In the genomic region with DNA sequence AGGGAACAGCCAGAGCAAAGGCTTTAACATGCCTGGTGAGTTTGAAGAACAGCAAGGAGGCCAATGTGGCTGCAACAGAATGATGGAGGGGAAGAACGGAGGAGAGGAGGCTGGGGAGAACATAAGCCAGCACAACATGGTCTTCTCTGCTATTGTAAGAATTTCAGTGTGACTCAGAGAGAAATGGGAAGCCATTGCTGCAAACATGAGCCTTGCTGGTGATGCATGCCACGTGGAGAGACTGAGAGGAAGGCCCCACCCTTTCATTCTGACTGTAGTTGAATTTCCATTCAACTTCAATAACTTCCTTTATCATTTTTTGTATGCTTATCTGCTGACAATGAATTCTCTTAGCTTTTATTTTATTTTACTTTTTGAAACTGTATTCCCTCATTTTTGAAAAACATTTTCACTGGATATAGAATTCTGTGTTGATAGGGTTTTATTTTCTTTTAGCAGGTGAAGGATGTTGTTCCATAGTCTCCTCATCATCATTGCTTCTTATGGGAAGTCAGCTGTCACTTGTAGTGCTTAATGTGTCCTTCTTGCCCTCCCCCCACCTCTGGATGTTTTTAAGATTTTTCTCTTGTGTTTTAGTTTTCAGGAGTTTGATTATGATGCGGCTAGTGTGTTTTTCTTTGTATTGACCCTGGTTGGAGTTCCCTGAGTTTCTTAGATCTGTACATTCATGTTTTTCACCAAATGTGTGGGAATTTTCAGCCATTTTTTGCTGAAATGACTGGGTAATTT, we compare ENCODE assay signal across 2 cellular contexts.
TF ChIP-seq lines count a peak whose summit lies in the region.

No MANE protein-coding gene starts in this region.

TF ChIP-seq in Ishikawa, 13 proteins besides CTCF, POLR2A, EP300 and RAD21 (continued from another document):
- TF ChIP-seq FOXM1 (IDR thresholded peaks at IDR 0.05; ENCODE audit: borderline replicate concordance, low read depth) = no peak
- no peak for TF ChIP-seq YY1 (IDR thresholded peaks at IDR 0.05; ENCODE audit: low read depth)
- TF ChIP-seq, protein P1, sequence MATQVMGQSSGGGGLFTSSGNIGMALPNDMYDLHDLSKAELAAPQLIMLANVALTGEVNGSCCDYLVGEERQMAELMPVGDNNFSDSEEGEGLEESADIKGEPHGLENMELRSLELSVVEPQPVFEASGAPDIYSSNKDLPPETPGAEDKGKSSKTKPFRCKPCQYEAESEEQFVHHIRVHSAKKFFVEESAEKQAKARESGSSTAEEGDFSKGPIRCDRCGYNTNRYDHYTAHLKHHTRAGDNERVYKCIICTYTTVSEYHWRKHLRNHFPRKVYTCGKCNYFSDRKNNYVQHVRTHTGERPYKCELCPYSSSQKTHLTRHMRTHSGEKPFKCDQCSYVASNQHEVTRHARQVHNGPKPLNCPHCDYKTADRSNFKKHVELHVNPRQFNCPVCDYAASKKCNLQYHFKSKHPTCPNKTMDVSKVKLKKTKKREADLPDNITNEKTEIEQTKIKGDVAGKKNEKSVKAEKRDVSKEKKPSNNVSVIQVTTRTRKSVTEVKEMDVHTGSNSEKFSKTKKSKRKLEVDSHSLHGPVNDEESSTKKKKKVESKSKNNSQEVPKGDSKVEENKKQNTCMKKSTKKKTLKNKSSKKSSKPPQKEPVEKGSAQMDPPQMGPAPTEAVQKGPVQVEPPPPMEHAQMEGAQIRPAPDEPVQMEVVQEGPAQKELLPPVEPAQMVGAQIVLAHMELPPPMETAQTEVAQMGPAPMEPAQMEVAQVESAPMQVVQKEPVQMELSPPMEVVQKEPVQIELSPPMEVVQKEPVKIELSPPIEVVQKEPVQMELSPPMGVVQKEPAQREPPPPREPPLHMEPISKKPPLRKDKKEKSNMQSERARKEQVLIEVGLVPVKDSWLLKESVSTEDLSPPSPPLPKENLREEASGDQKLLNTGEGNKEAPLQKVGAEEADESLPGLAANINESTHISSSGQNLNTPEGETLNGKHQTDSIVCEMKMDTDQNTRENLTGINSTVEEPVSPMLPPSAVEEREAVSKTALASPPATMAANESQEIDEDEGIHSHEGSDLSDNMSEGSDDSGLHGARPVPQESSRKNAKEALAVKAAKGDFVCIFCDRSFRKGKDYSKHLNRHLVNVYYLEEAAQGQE (IDR thresholded peaks at IDR 0.05; ENCODE audit: low read depth) = no peak
- TF ChIP-seq EGR1 (IDR thresholded peaks at IDR 0.05) = no peak
- TF ChIP-seq, protein P2, sequence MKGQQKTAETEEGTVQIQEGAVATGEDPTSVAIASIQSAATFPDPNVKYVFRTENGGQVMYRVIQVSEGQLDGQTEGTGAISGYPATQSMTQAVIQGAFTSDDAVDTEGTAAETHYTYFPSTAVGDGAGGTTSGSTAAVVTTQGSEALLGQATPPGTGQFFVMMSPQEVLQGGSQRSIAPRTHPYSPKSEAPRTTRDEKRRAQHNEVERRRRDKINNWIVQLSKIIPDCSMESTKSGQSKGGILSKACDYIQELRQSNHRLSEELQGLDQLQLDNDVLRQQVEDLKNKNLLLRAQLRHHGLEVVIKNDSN (IDR thresholded peaks at IDR 0.05) = 0 out of 2 replicates have a peak, but pooled peaks have one; percentile 3
- TF ChIP-seq, protein P3, sequence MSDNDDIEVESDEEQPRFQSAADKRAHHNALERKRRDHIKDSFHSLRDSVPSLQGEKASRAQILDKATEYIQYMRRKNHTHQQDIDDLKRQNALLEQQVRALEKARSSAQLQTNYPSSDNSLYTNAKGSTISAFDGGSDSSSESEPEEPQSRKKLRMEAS (IDR thresholded peaks at IDR 0.05) = no peak
- no peak for TF ChIP-seq TEAD4 (IDR thresholded peaks at IDR 0.05)

TF ChIP-seq in K562, 482 proteins besides CTCF, POLR2A, EP300 and RAD21 (continues in another document):
- TF ChIP-seq JUND (IDR thresholded peaks at IDR 0.05; ENCODE audit: borderline replicate concordance, low read depth, low read length) = 0 out of 2 replicates have a peak, but pooled peaks have one; percentile 6
- peak; percentile 24; the same call in 1 of the 3 replicates for TF ChIP-seq JUND (tag; IDR thresholded peaks at IDR 0.05; ENCODE audit: borderline replicate concordance, low read depth, low read length)
- peak; percentile 67; the same call in 1 of the 2 replicates for TF ChIP-seq CREM (IDR thresholded peaks at IDR 0.05; ENCODE audit: low read depth)
- no peak for TF ChIP-seq ZBTB17 (CRISPR knock-in tag; IDR thresholded peaks at IDR 0.05)
- no peak for TF ChIP-seq ZNF586 (CRISPR knock-in tag; conservative IDR thresholded peaks at IDR 0.05)
- TF ChIP-seq, protein P4, sequence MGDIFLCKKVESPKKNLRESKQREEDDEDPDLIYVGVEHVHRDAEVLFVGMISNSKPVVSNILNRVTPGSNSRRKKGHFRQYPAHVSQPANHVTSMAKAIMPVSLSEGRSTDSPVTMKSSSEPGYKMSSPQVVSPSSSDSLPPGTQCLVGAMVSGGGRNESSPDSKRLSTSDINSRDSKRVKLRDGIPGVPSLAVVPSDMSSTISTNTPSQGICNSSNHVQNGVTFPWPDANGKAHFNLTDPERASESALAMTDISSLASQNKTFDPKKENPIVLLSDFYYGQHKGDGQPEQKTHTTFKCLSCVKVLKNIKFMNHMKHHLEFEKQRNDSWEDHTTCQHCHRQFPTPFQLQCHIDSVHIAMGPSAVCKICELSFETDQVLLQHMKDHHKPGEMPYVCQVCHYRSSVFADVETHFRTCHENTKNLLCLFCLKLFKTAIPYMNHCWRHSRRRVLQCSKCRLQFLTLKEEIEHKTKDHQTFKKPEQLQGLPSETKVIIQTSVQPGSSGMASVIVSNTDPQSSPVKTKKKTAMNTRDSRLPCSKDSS (IDR thresholded peaks at IDR 0.05; ENCODE audit: low read depth, partially characterized antibody) = peak; percentile 97
- TF ChIP-seq YBX1 (IDR thresholded peaks at IDR 0.05) = peak; percentile 70; the same call in 1 of the 2 replicates
- no peak for TF ChIP-seq CBFA2T3 (IDR thresholded peaks at IDR 0.05)
- TF ChIP-seq ZNF316 (IDR thresholded peaks at IDR 0.05) = peak; percentile 51; the same call in 1 of the 2 replicates
- peak; percentile 11; the same call in 1 of the 2 replicates for TF ChIP-seq STAT5A (IDR thresholded peaks at IDR 0.05; ENCODE audit: borderline replicate concordance, low read length)
- TF ChIP-seq, protein P5, sequence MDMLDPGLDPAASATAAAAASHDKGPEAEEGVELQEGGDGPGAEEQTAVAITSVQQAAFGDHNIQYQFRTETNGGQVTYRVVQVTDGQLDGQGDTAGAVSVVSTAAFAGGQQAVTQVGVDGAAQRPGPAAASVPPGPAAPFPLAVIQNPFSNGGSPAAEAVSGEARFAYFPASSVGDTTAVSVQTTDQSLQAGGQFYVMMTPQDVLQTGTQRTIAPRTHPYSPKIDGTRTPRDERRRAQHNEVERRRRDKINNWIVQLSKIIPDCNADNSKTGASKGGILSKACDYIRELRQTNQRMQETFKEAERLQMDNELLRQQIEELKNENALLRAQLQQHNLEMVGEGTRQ (CRISPR knock-in tag; IDR thresholded peaks at IDR 0.05) = no peak
- no peak for TF ChIP-seq NR4A1 (CRISPR knock-in tag; IDR thresholded peaks at IDR 0.05)
- no peak for TF ChIP-seq NR4A1 (tag; IDR thresholded peaks at IDR 0.05)
- TF ChIP-seq TRIM28 (IDR thresholded peaks at IDR 0.05) = peak; percentile 100
- 0 out of 2 replicates have a peak, but pooled peaks have one; percentile 11 for TF ChIP-seq HCFC1 (IDR thresholded peaks at IDR 0.05; ENCODE audit: low read depth, low read length)
- no peak for TF ChIP-seq NCOA4 (IDR thresholded peaks at IDR 0.05; ENCODE audit: partially characterized antibody)
- TF ChIP-seq, protein P6, sequence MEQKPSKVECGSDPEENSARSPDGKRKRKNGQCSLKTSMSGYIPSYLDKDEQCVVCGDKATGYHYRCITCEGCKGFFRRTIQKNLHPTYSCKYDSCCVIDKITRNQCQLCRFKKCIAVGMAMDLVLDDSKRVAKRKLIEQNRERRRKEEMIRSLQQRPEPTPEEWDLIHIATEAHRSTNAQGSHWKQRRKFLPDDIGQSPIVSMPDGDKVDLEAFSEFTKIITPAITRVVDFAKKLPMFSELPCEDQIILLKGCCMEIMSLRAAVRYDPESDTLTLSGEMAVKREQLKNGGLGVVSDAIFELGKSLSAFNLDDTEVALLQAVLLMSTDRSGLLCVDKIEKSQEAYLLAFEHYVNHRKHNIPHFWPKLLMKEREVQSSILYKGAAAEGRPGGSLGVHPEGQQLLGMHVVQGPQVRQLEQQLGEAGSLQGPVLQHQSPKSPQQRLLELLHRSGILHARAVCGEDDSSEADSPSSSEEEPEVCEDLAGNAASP (IDR thresholded peaks at IDR 0.05) = no peak
- TF ChIP-seq ZEB2 (IDR thresholded peaks at IDR 0.05) = peak; percentile 81
- TF ChIP-seq XRCC3 (IDR thresholded peaks at IDR 0.05) = peak; percentile 85; the same call in 1 of the 2 replicates
- no peak for TF ChIP-seq KDM2B (CRISPR knock-in tag; IDR thresholded peaks at IDR 0.05)
- TF ChIP-seq ZNF146 (CRISPR knock-in tag; IDR thresholded peaks at IDR 0.05; ENCODE audit: unreplicated experiment) = no peak
- no peak for TF ChIP-seq MBD2 (IDR thresholded peaks at IDR 0.05; ENCODE audit: borderline replicate concordance, low read depth)
- no peak for TF ChIP-seq NCOR1 (IDR thresholded peaks at IDR 0.05)
- TF ChIP-seq, protein P7, sequence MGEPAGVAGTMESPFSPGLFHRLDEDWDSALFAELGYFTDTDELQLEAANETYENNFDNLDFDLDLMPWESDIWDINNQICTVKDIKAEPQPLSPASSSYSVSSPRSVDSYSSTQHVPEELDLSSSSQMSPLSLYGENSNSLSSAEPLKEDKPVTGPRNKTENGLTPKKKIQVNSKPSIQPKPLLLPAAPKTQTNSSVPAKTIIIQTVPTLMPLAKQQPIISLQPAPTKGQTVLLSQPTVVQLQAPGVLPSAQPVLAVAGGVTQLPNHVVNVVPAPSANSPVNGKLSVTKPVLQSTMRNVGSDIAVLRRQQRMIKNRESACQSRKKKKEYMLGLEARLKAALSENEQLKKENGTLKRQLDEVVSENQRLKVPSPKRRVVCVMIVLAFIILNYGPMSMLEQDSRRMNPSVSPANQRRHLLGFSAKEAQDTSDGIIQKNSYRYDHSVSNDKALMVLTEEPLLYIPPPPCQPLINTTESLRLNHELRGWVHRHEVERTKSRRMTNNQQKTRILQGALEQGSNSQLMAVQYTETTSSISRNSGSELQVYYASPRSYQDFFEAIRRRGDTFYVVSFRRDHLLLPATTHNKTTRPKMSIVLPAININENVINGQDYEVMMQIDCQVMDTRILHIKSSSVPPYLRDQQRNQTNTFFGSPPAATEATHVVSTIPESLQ (CRISPR knock-in tag; IDR thresholded peaks at IDR 0.05) = no peak
- TF ChIP-seq, protein P8, sequence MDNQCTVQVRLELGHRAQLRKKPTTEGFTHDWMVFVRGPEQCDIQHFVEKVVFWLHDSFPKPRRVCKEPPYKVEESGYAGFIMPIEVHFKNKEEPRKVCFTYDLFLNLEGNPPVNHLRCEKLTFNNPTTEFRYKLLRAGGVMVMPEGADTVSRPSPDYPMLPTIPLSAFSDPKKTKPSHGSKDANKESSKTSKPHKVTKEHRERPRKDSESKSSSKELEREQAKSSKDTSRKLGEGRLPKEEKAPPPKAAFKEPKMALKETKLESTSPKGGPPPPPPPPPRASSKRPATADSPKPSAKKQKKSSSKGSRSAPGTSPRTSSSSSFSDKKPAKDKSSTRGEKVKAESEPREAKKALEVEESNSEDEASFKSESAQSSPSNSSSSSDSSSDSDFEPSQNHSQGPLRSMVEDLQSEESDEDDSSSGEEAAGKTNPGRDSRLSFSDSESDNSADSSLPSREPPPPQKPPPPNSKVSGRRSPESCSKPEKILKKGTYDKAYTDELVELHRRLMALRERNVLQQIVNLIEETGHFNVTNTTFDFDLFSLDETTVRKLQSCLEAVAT (IDR thresholded peaks at IDR 0.05) = peak in 1 of 2 experiments; percentile 72; a peak in 1 of 4 replicates
- TF ChIP-seq, protein P9, sequence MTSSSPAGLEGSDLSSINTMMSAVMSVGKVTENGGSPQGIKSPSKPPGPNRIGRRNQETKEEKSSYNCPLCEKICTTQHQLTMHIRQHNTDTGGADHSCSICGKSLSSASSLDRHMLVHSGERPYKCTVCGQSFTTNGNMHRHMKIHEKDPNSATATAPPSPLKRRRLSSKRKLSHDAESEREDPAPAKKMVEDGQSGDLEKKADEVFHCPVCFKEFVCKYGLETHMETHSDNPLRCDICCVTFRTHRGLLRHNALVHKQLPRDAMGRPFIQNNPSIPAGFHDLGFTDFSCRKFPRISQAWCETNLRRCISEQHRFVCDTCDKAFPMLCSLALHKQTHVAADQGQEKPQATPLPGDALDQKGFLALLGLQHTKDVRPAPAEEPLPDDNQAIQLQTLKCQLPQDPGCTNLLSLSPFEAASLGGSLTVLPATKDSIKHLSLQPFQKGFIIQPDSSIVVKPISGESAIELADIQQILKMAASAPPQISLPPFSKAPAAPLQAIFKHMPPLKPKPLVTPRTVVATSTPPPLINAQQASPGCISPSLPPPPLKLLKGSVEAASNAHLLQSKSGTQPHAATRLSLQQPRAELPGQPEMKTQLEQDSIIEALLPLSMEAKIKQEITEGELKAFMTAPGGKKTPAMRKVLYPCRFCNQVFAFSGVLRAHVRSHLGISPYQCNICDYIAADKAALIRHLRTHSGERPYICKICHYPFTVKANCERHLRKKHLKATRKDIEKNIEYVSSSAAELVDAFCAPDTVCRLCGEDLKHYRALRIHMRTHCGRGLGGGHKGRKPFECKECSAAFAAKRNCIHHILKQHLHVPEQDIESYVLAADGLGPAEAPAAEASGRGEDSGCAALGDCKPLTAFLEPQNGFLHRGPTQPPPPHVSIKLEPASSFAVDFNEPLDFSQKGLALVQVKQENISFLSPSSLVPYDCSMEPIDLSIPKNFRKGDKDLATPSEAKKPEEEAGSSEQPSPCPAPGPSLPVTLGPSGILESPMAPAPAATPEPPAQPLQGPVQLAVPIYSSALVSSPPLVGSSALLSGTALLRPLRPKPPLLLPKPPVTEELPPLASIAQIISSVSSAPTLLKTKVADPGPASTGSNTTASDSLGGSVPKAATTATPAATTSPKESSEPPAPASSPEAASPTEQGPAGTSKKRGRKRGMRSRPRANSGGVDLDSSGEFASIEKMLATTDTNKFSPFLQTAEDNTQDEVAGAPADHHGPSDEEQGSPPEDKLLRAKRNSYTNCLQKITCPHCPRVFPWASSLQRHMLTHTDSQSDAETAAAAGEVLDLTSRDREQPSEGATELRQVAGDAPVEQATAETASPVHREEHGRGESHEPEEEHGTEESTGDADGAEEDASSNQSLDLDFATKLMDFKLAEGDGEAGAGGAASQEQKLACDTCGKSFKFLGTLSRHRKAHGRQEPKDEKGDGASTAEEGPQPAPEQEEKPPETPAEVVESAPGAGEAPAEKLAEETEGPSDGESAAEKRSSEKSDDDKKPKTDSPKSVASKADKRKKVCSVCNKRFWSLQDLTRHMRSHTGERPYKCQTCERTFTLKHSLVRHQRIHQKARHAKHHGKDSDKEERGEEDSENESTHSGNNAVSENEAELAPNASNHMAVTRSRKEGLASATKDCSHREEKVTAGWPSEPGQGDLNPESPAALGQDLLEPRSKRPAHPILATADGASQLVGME (CRISPR knock-in tag; IDR thresholded peaks at IDR 0.05) = no peak
- peak; percentile 88 to 95 for TF ChIP-seq TRIM24 (IDR thresholded peaks at IDR 0.05)
- TF ChIP-seq, protein P10, sequence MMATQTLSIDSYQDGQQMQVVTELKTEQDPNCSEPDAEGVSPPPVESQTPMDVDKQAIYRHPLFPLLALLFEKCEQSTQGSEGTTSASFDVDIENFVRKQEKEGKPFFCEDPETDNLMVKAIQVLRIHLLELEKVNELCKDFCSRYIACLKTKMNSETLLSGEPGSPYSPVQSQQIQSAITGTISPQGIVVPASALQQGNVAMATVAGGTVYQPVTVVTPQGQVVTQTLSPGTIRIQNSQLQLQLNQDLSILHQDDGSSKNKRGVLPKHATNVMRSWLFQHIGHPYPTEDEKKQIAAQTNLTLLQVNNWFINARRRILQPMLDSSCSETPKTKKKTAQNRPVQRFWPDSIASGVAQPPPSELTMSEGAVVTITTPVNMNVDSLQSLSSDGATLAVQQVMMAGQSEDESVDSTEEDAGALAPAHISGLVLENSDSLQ (IDR thresholded peaks at IDR 0.05) = peak; percentile 47; the same call in 1 of the 2 replicates
- TF ChIP-seq ATF1 (CRISPR knock-in tag; IDR thresholded peaks at IDR 0.05) = no peak
- peak; percentile 55; the same call in 1 of the 2 replicates for TF ChIP-seq ATF1 (tag; IDR thresholded peaks at IDR 0.05)
- TF ChIP-seq DPF2 (IDR thresholded peaks at IDR 0.05) = peak; percentile 45
- TF ChIP-seq EZH2 (IDR thresholded peaks at IDR 0.05; ENCODE audit: borderline replicate concordance, low read depth, low read length) = no peak
- no peak for TF ChIP-seq L3MBTL2 (IDR thresholded peaks at IDR 0.05)
- TF ChIP-seq ZBTB1 (CRISPR knock-in tag; IDR thresholded peaks at IDR 0.05; ENCODE audit: borderline replicate concordance, low read depth) = no peak
